Comparison of ENCODE assay signal across 20 cellular contexts in genomic region chr6:15147827-15148226, GRCh38.
DNase-seq lines count a peak whose midpoint lies in the region; ATAC-seq and TF ChIP-seq lines count a peak whose summit lies in the region.
"Had no signal": no experiment of that assay in that cellular context is flagged by ENCODE, and none has a peak within 500 bp of the region (broad histone marks: within the 10 kb centered on the region; RNA-seq: fewer than 3 reads in every experiment).

No MANE protein-coding gene starts in this region.

- peak; percentile 65 for ATAC-seq in left ventricle myocardium superior
- ATAC-seq in Right ventricle myocardium superior (ENCODE audit: poor library complexity) = no peak
- no peak for ATAC-seq in foreskin keratinocyte
- ATAC-seq: gastrocnemius medialis had no signal

- POLR2A ChIA-PET in activated CD4-positive, alpha-beta memory T cell treated with anti-CD3 and anti-CD28 coated beads for 36 hours (lab: Charles Lee) = no interaction called here

- peak overlapping the region; percentile 0 for H3K9ac ChIP-seq in SK-N-MC (ENCODE audit: insufficient read length)

- no peaks in the 10 kb centered on the region for H3K4me1 Mint-ChIP-seq in activated CD4-positive, alpha-beta memory T cell treated with anti-CD3 and anti-CD28 coated beads for 36 hours (ENCODE audit: low read depth)
- H3K4me1 Mint-ChIP-seq: activated naive CD4-positive, alpha-beta T cell treated with anti-CD3 and anti-CD28 coated beads, Interleukin-2, amount 50 U/mL, for 24 hours had no signal

- H3K9me3 ChIP-seq in SK-N-MC (ENCODE audit: low read depth, low read length) = no peaks in the 10 kb centered on the region
- H3K9me3 ChIP-seq: A549, gastrocnemius medialis, transverse colon had no signal

- H3K27ac ChIP-seq in SK-N-MC = 0 out of 2 replicates have a peak overlapping the region, but pooled peaks have one; percentile 3
- peak overlapping the region; percentile 50 for H3K27ac ChIP-seq in foreskin keratinocyte
- H3K27ac ChIP-seq: gastrocnemius medialis, transverse colon had no signal

- H3K27ac Mint-ChIP-seq in activated CD4-positive, alpha-beta memory T cell treated with anti-CD3 and anti-CD28 coated beads for 36 hours = no peak overlapping the region
- H3K27ac Mint-ChIP-seq: activated naive CD4-positive, alpha-beta T cell treated with anti-CD3 and anti-CD28 coated beads, Interleukin-2, amount 50 U/mL, for 24 hours had no signal

- H3K27me3 ChIP-seq in foreskin keratinocyte = no peaks in the 10 kb centered on the region
- H3K27me3 ChIP-seq: gastrocnemius medialis, transverse colon had no signal

- no peak overlapping the region for H3K4me3 ChIP-seq in SK-N-MC
- H3K4me3 ChIP-seq: A549, gastrocnemius medialis, transverse colon had no signal

- H3K4me1 ChIP-seq in foreskin keratinocyte = peaks cover 6% of the 10 kb centered on the region
- H3K4me1 ChIP-seq: transverse colon had no signal

- H3K9me3 Mint-ChIP-seq in activated CD4-positive, alpha-beta memory T cell treated with anti-CD3 and anti-CD28 coated beads for 36 hours = no peaks in the 10 kb centered on the region
- H3K9me3 Mint-ChIP-seq: activated naive CD4-positive, alpha-beta T cell treated with anti-CD3 and anti-CD28 coated beads, Interleukin-2, amount 50 U/mL, for 24 hours; activated T-cell treated with anti-CD3 and anti-CD28 coated beads, Interleukin-2, amount 50 U/mL, for 4 hours had no signal

- intact Hi-C loops in left ventricle myocardium superior (cut with micrococcal nuclease) = no loop called here
- intact Hi-C loops in Right ventricle myocardium superior (cut with DNase I) = no loop called here
- intact Hi-C loops in activated CD4-positive, alpha-beta memory T cell treated with anti-CD3 and anti-CD28 coated beads for 36 hours (cut with micrococcal nuclease) = no loop called here

- no peak for DNase-seq in left ventricle myocardium superior
- no peak for DNase-seq in Right ventricle myocardium superior
- DNase-seq in SK-N-MC (ENCODE audit: low read depth, low spot score) = no peak
- no peak for DNase-seq in foreskin keratinocyte
- no peak for DNase-seq in activated CD4-positive, alpha-beta memory T cell treated with anti-CD3 and anti-CD28 coated beads for 36 hours
- no peak for DNase-seq in NCI-H187 (lab: John Stamatoyannopoulos, UW)
- DNase-seq in middle frontal gyrus (ENCODE audit: extremely low spot score, low spot score) = no peak
- DNase-seq in SW480 (ENCODE audit: low spot score) = no peak
- DNase-seq: activated CD4-positive, CD25-positive, alpha-beta regulatory T cell treated with anti-CD3 and anti-CD28 coated beads, Interleukin-2, amount 50 U/mL, for 72 hours; activated CD8-positive, alpha-beta memory T cell treated with anti-CD3 and anti-CD28 coated beads for 24 hours; activated T-cell treated with anti-CD3 and anti-CD28 coated beads, Interleukin-2, amount 50 U/mL, for 4 hours; aorta; effector CD4-positive, alpha-beta T cell; gastrocnemius medialis; Karpas-422; occipital lobe; stimulated activated CD4-positive, alpha-beta T cell treated with anti-CD3 and anti-CD28 coated beads, Interleukin-4, amount 100 ng/mL, for 4 hours; transverse colon had no signal

- no peaks in the 10 kb centered on the region for H3K27me3 Mint-ChIP-seq in activated CD4-positive, alpha-beta memory T cell treated with anti-CD3 and anti-CD28 coated beads for 36 hours

- H3K4me3 Mint-ChIP-seq in activated CD4-positive, alpha-beta memory T cell treated with anti-CD3 and anti-CD28 coated beads for 36 hours = no peak overlapping the region
- H3K4me3 Mint-ChIP-seq: activated naive CD4-positive, alpha-beta T cell treated with anti-CD3 and anti-CD28 coated beads, Interleukin-2, amount 50 U/mL, for 24 hours; activated T-cell treated with anti-CD3 and anti-CD28 coated beads, Interleukin-2, amount 50 U/mL, for 4 hours had no signal

- TF ChIP-seq CTCF in foreskin keratinocyte (conservative IDR thresholded peaks at IDR 0.05) = no peak

- H3K36me3 Mint-ChIP-seq in activated CD4-positive, alpha-beta memory T cell treated with anti-CD3 and anti-CD28 coated beads for 36 hours = no peaks in the 10 kb centered on the region
- H3K36me3 Mint-ChIP-seq: activated naive CD4-positive, alpha-beta T cell treated with anti-CD3 and anti-CD28 coated beads, Interleukin-2, amount 50 U/mL, for 24 hours had no signal

- CTCF ChIA-PET in activated CD4-positive, alpha-beta memory T cell treated with anti-CD3 and anti-CD28 coated beads for 36 hours (lab: Charles Lee) = no interaction called here

- no peaks in the 10 kb centered on the region for H3K36me3 ChIP-seq in SK-N-MC (ENCODE audit: insufficient read depth, low read length)
- H3K36me3 ChIP-seq: gastrocnemius medialis, transverse colon had no signal
